ENCODE assay signal across 11 cellular contexts in the genomic region with DNA sequence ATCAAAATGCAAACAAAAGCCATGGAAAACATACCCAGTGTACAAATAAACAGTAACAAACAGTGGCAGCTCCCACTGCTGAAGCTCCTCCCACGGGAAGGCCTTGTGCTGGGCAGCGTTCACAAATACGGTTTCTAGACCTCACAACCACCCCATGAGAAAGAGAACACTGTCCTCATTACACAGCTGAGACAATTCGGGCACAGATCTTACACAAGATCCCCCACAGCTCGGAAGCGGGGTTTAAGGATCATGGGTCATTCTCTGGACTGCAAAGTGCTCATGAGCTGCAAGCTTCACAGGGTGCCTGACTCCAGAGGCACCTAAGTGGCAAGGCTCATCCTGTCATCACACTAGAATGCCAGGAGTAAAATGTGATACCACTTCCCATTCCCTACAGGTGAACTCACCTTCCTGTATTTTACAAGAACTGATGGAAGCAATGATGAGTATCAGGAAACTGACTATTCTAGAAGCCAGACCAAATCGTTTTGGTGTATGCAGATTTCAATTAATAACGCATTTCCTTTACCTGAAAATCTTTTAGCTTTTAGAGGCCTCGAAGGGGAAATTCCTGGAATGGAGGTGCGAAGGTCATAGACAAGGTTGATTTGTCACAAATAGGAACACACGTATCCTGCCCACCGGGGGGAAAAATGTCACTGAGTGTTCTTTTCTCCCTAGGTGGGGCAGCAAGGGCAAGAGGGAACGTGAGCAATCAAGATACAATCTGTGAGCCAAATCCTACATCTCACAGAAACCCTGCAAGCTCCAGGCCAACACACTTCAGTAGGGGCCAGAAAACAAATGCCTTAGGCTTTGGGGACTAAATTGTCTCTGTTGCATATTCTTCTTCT. TPM values are rescaled to one million over a fixed set of nuclear protein-coding genes. Genes with fewer than 3 reads are reported as not detected.
DNase-seq lines count a peak whose midpoint lies in the region; ATAC-seq and TF ChIP-seq lines count a peak whose summit lies in the region.
"Had no signal": no experiment of that assay in that cellular context is flagged by ENCODE, and none has a peak within 500 bp of the region (broad histone marks: within the 10 kb centered on the region; RNA-seq: fewer than 3 reads in every experiment).

No MANE protein-coding gene starts in this region.

- H3K4me2 ChIP-seq in GM23338: no peak overlapping the region

- DNase-seq in GM23338 (ENCODE audit: low spot score) (no peak), T-helper 17 cell (no peak), glutamatergic neuron (no peak), sciatic nerve (ENCODE audit: low spot score) (no peak)
- no peak for DNase-seq in stimulated activated CD4-positive, alpha-beta T cell treated with anti-CD3 and anti-CD28 coated beads, Interleukin-12 subunit alpha, Interleukin-12 subunit beta, amount 100 ng/mL, for 4 hours
- DNase-seq in activated naive CD4-positive, alpha-beta T cell (lab: John Stamatoyannopoulos, UW): no peak
- DNase-seq in activated CD8-positive, alpha-beta memory T cell treated with anti-CD3 and anti-CD28 coated beads, Interleukin-2, amount 50 U/mL, for 48 hours: no peak
- DNase-seq: activated naive CD8-positive, alpha-beta T cell treated with anti-CD3 and anti-CD28 coated beads, Interleukin-2, amount 10 ng/mL, durations not matched to agents 7 days and 5 days; DND-41; immature natural killer cell; NCI-H2107 had no signal

- no peak overlapping the region for H2AFZ ChIP-seq in GM23338

- TF ChIP-seq CTCF in GM23338 (conservative IDR thresholded peaks at IDR 0.05; ENCODE audit: low read depth in 2 of 2): no peak
- TF ChIP-seq CTCF in glutamatergic neuron (IDR thresholded peaks at IDR 0.05; ENCODE audit: partially characterized antibody, unreplicated experiment): no peak

- ATAC-seq in GM23338 (no peak), T-helper 17 cell (peak; percentile 53), sciatic nerve (peak; percentile 74)

- H3K9me2 ChIP-seq in GM23338 (ENCODE audit: insufficient read depth): no peaks in the 10 kb centered on the region

- H3K4me1 Mint-ChIP-seq in GM23338 (peaks cover 62% of the 10 kb centered on the region), T-helper 17 cell (peaks cover 79% of the 10 kb centered on the region), glutamatergic neuron (ENCODE audit: low read depth, unreplicated experiment) (peaks cover 67% of the 10 kb centered on the region)

- no peaks in the 10 kb centered on the region for H3K27me3 ChIP-seq in GM23338 (ENCODE audit: insufficient read depth)

- H3K27me3 Mint-ChIP-seq in GM23338 (ENCODE audit: insufficient read depth, low read depth, poor library complexity) (peaks cover 9% of the 10 kb centered on the region), T-helper 17 cell (no peaks in the 10 kb centered on the region), glutamatergic neuron (ENCODE audit: unreplicated experiment) (peaks cover 22% of the 10 kb centered on the region)
- H3K27me3 Mint-ChIP-seq: activated naive CD8-positive, alpha-beta T cell treated with anti-CD3 and anti-CD28 coated beads, Interleukin-2, amount 10 ng/mL, durations not matched to agents 7 days and 5 days had no signal

- H3K4me3 Mint-ChIP-seq in GM23338 (no peak overlapping the region; the same call in 2 of the 3 replicates), T-helper 17 cell (peak overlapping the region; percentile 74), glutamatergic neuron (ENCODE audit: unreplicated experiment) (no peak overlapping the region)
- H3K4me3 Mint-ChIP-seq: activated naive CD8-positive, alpha-beta T cell treated with anti-CD3 and anti-CD28 coated beads, Interleukin-2, amount 10 ng/mL, durations not matched to agents 7 days and 5 days had no signal

- intact Hi-C loops in sciatic nerve (cut with DNase I): no loop called here

- H4K20me1 ChIP-seq in GM23338 (replicated peaks; ENCODE audit: insufficient read depth): peaks cover 93% of the 10 kb centered on the region

- H3K79me2 ChIP-seq in GM23338 (replicated peaks; ENCODE audit: insufficient read depth): peaks cover 100% of the 10 kb centered on the region

- H3K9me3 Mint-ChIP-seq in GM23338: no peaks in the 10 kb centered on the region; the same call in 2 of the 3 replicates
- H3K9me3 Mint-ChIP-seq in glutamatergic neuron (ENCODE audit: unreplicated experiment): peaks cover 28% of the 10 kb centered on the region
- H3K9me3 Mint-ChIP-seq: activated naive CD8-positive, alpha-beta T cell treated with anti-CD3 and anti-CD28 coated beads, Interleukin-2, amount 10 ng/mL, durations not matched to agents 7 days and 5 days; immature natural killer cell had no signal

- H3K4me1 ChIP-seq in GM23338 (ENCODE audit: insufficient read depth): peaks cover 26% of the 10 kb centered on the region

- H3K4me3 ChIP-seq in GM23338: no peak overlapping the region

- H3F3A ChIP-seq in GM23338 (replicated peaks; ENCODE audit: low read depth): no peaks in the 10 kb centered on the region

- H3K27ac Mint-ChIP-seq in GM23338 (peak overlapping the region; percentile 81; the same call in 1 of the 2 replicates), T-helper 17 cell (peak overlapping the region; percentile 98), glutamatergic neuron (ENCODE audit: unreplicated experiment) (peak overlapping the region; percentile 76)
- H3K27ac Mint-ChIP-seq: activated naive CD8-positive, alpha-beta T cell treated with anti-CD3 and anti-CD28 coated beads, Interleukin-2, amount 10 ng/mL, durations not matched to agents 7 days and 5 days had no signal

- H3K36me3 Mint-ChIP-seq in GM23338 (ENCODE audit: low read depth): no peaks in the 10 kb centered on the region
- H3K36me3 Mint-ChIP-seq in T-helper 17 cell (ENCODE audit: low read depth): peaks cover 7% of the 10 kb centered on the region
- H3K36me3 Mint-ChIP-seq in glutamatergic neuron (ENCODE audit: unreplicated experiment): no peaks in the 10 kb centered on the region

- H3K36me3 ChIP-seq in GM23338 (ENCODE audit: insufficient read depth): no peaks in the 10 kb centered on the region

- no peak overlapping the region for H3K27ac ChIP-seq in GM23338 (ENCODE audit: low read depth)

- H3K9me3 ChIP-seq in T-helper 17 cell (ENCODE audit: control insufficient read depth, low read length, poor library complexity, severe bottlenecking): no peaks in the 10 kb centered on the region

TF ChIP-seq in GM23338, 12 proteins besides CTCF, POLR2A, EP300 and RAD21:
- TF ChIP-seq, protein P1, sequence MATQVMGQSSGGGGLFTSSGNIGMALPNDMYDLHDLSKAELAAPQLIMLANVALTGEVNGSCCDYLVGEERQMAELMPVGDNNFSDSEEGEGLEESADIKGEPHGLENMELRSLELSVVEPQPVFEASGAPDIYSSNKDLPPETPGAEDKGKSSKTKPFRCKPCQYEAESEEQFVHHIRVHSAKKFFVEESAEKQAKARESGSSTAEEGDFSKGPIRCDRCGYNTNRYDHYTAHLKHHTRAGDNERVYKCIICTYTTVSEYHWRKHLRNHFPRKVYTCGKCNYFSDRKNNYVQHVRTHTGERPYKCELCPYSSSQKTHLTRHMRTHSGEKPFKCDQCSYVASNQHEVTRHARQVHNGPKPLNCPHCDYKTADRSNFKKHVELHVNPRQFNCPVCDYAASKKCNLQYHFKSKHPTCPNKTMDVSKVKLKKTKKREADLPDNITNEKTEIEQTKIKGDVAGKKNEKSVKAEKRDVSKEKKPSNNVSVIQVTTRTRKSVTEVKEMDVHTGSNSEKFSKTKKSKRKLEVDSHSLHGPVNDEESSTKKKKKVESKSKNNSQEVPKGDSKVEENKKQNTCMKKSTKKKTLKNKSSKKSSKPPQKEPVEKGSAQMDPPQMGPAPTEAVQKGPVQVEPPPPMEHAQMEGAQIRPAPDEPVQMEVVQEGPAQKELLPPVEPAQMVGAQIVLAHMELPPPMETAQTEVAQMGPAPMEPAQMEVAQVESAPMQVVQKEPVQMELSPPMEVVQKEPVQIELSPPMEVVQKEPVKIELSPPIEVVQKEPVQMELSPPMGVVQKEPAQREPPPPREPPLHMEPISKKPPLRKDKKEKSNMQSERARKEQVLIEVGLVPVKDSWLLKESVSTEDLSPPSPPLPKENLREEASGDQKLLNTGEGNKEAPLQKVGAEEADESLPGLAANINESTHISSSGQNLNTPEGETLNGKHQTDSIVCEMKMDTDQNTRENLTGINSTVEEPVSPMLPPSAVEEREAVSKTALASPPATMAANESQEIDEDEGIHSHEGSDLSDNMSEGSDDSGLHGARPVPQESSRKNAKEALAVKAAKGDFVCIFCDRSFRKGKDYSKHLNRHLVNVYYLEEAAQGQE (IDR thresholded peaks at IDR 0.05; ENCODE audit: unreplicated experiment): no peak

RNA-seq across cellular contexts. Expression of a gene that starts 41.2 kb away (rescaled TPM):
- 144 and 157 TPM in 2 replicates for total RNA-seq in GM23338 (2014; rRNA removed; shearing (Covaris generic))
- polyA plus RNA-seq in GM23338 (2016; fragmentation: Nextera tagmentation; extraction: Ambion mirVana): 56.5 and 60.3 TPM in 2 replicates
- total RNA-seq in T-helper 17 cell: 100 to 1,000 TPM; 134 to 163 TPM
- 188 TPM for total RNA-seq in glutamatergic neuron (ENCODE audit: unreplicated experiment)
- 44.2 TPM for total RNA-seq in sciatic nerve
